In the genomic region with DNA sequence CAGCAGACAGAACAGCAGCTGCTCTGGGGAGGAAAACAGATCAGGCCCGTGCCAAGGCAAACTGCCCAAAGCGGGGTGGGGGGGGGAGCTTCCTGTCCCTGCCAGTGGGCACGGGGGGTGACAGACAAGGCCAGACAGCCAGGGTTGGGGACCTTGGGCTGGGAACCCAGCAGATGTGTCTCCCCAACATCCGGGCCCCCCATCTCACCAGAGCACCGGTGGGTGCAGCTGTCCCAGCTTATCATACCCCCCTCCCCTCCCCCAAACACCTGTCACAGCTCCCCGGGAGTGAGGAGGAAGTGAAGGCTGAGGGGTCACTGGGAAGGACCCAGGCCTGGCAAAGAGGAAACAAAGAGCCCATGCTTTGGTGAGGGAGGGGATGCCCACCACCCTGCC, we compare ENCODE assay signal across 8 cellular contexts. TPM values are rescaled to one million over a fixed set of nuclear protein-coding genes. Genes with fewer than 3 reads are reported as not detected.
DNase-seq lines count a peak whose midpoint lies in the region; ATAC-seq and TF ChIP-seq lines count a peak whose summit lies in the region.

No MANE protein-coding gene starts in this region.

- no peak overlapping the region for H2AK5ac ChIP-seq in mesendoderm (ENCODE audit: low read length)

- TF ChIP-seq POLR2A in Peyer's patch (IDR thresholded peaks at IDR 0.05) (no peak), uterus (IDR thresholded peaks at IDR 0.05) (no peak)

- peak; percentile 26 for DNase-seq in GM03348 (ENCODE audit: low spot score)
- peak; percentile 66 to 87 (median 82) for DNase-seq in Peyer's patch
- no peak for DNase-seq in mesendoderm
- DNase-seq in uterus, result peak in 1 of 2 donors; percentile 60
- DNase-seq in SK-N-DZ (ENCODE audit: low spot score), result no peak

- no peak overlapping the region for H2BK5ac ChIP-seq in mesendoderm (ENCODE audit: low read length)

- no peak overlapping the region for H2BK120ac ChIP-seq in mesendoderm (ENCODE audit: low read depth, low read length)

- ATAC-seq in GM21737 (IDR thresholded peaks at IDR 0.05; ENCODE audit: unreplicated experiment) (no peak), GM19463 (IDR thresholded peaks at IDR 0.05; ENCODE audit: unreplicated experiment) (no peak)

- H3K9me3 ChIP-seq in Peyer's patch (no peaks in the 10 kb centered on the region), uterus (no peaks in the 10 kb centered on the region)

- H3K27ac ChIP-seq in Peyer's patch, result peak overlapping the region; percentile 87 to 96 (median 90)
- H3K27ac ChIP-seq in cingulate gyrus (ENCODE audit: low read depth, low read length), result peak overlapping the region; percentile 69
- H3K27ac ChIP-seq in mesendoderm (ENCODE audit: low read depth, low read length), result no peak overlapping the region
- peak overlapping the region; percentile 79 to 80 for H3K27ac ChIP-seq in uterus

- no peak overlapping the region for H4K5ac ChIP-seq in mesendoderm (ENCODE audit: low read length)

- peaks cover 7% of the 10 kb centered on the region for H3K79me1 ChIP-seq in mesendoderm (ENCODE audit: low read length)

- no peak overlapping the region for H3K4ac ChIP-seq in mesendoderm (ENCODE audit: low read depth, low read length)

- no peaks in the 10 kb centered on the region for H3K27me3 ChIP-seq in Peyer's patch
- H3K27me3 ChIP-seq in mesendoderm (ENCODE audit: insufficient read depth, low read length, poor library complexity), result no peaks in the 10 kb centered on the region
- no peaks in the 10 kb centered on the region for H3K27me3 ChIP-seq in uterus

- H3K4me1 ChIP-seq in Peyer's patch (peaks cover 0 to 62% (median 19%) of the 10 kb centered on the region in 4 donors), mesendoderm (ENCODE audit: control insufficient read depth, low read depth, low read length) (peaks cover 14% of the 10 kb centered on the region), uterus (peaks cover 0 to 14% of the 10 kb centered on the region in 2 donors)

- H4K8ac ChIP-seq in mesendoderm (ENCODE audit: low read depth, low read length), result no peak overlapping the region

- intact Hi-C loops in uterus (cut with DNase I; ENCODE audit: low total_unique reads), result no loop called here

- peaks cover 23% of the 10 kb centered on the region for H3K79me2 ChIP-seq in mesendoderm (ENCODE audit: control insufficient read depth, insufficient read depth, low read length)

- peaks cover 0 to 7% (median 0%) of the 10 kb centered on the region in 3 donors for H3K36me3 ChIP-seq in Peyer's patch
- H3K36me3 ChIP-seq in mesendoderm (ENCODE audit: control insufficient read depth, insufficient read depth, low read length), result peaks cover 1% of the 10 kb centered on the region
- no peaks in the 10 kb centered on the region for H3K36me3 ChIP-seq in uterus

- H3K4me2 ChIP-seq in mesendoderm (ENCODE audit: low read length), result peak overlapping the region; percentile 35

- peak overlapping the region; percentile 95 for H3K9ac ChIP-seq in mesendoderm (ENCODE audit: low read length)

- H3K23ac ChIP-seq in mesendoderm (ENCODE audit: low read length), result peak overlapping the region; percentile 75

- H3K4me3 ChIP-seq in Peyer's patch (peak overlapping the region; percentile 48 to 82 (median 67)), mesendoderm (ENCODE audit: low read length) (peak overlapping the region; percentile 94), uterus (peak overlapping the region; percentile 52 to 60)

- H2BK15ac ChIP-seq in mesendoderm (replicated peaks; ENCODE audit: low read depth), result no peak overlapping the region

- no CpG with 5 or more reads among the region's 6 CpGs for WGBS in mesendoderm (ENCODE audit: extremely low coverage, insufficient coverage, low lambda C conversion rate)

- TF ChIP-seq CTCF in Peyer's patch (IDR thresholded peaks at IDR 0.05) (no peak), uterus (IDR thresholded peaks at IDR 0.05) (no peak)

- H3K56ac ChIP-seq in mesendoderm (ENCODE audit: low read length), result peak overlapping the region; percentile 98

- no peak overlapping the region for H3K18ac ChIP-seq in mesendoderm (ENCODE audit: low read length)

RNA-seq across cellular contexts. Expression of a gene that starts 1.3 kb away (rescaled TPM):
- total RNA-seq in Peyer's patch (100 to 1,000 TPM in 1 of 4 donors, 10 to 100 TPM in 3; 78.7 to 101 (median 99.0) TPM), uterus (10 to 100 TPM in 3 of 4 donors, 1 to 10 TPM in 1; 9.5 to 63.4 (median 28.3) TPM)
- 546 TPM for polyA plus RNA-seq in mesendoderm (2013, experiment 1 of 2)
- polyA plus RNA-seq in mesendoderm (2013, experiment 2 of 2), result 550 TPM
- 338 and 347 TPM in 2 replicates for polyA plus RNA-seq in SK-N-DZ (2014; cell fraction: cytosol; rRNA removed)
- polyA plus RNA-seq in SK-N-DZ (2014; cell fraction: nucleus; rRNA removed), result 276 and 390 TPM in 2 replicates

RNA-seq across cellular contexts. Expression of a gene that starts 4.5 kb away (rescaled TPM):
- total RNA-seq in Peyer's patch, result 100 to 1,000 TPM in 1 of 4 donors, 10 to 100 TPM in 3; 46.2 to 101 (median 94.0) TPM
- 47.8 TPM for polyA plus RNA-seq in mesendoderm (2013, experiment 1 of 2)
- 45.9 TPM for polyA plus RNA-seq in mesendoderm (2013, experiment 2 of 2)
- 10 to 100 TPM; 22.3 to 74.0 (median 37.7) TPM for total RNA-seq in uterus
- 24.6 and 56.9 TPM in 2 replicates for polyA plus RNA-seq in SK-N-DZ (2014; cell fraction: cytosol; rRNA removed)
- polyA plus RNA-seq in SK-N-DZ (2014; cell fraction: nucleus; rRNA removed), result 27.8 and 42.6 TPM in 2 replicates

RNA-seq across cellular contexts. Expression of a gene that starts 5.9 kb away (rescaled TPM):
- total RNA-seq in Peyer's patch (100 to 1,000 TPM; 196 to 453 (median 359) TPM), uterus (10 to 100 TPM in 3 of 4 donors, 1 to 10 TPM in 1; 10.0 to 39.5 (median 21.8) TPM)
- 39.7 TPM for polyA plus RNA-seq in mesendoderm (2013, experiment 1 of 2)
- 40.7 TPM for polyA plus RNA-seq in mesendoderm (2013, experiment 2 of 2)
- 22.7 and 25.9 TPM in 2 replicates for polyA plus RNA-seq in SK-N-DZ (2014; cell fraction: cytosol; rRNA removed)
- polyA plus RNA-seq in SK-N-DZ (2014; cell fraction: nucleus; rRNA removed), result 42.9 and 51.1 TPM in 2 replicates

RNA-seq across cellular contexts. Expression of a gene that starts 11.0 kb away (rescaled TPM):
- 10 to 100 TPM; 21.7 to 66.8 (median 42.5) TPM for total RNA-seq in Peyer's patch
- polyA plus RNA-seq in mesendoderm (2013, experiment 1 of 2), result 14.3 TPM
- polyA plus RNA-seq in mesendoderm (2013, experiment 2 of 2), result 15.5 TPM
- 100 to 1,000 TPM in 1 of 4 donors, 10 to 100 TPM in 3; 20.0 to 120 (median 26.0) TPM for total RNA-seq in uterus
- 25.6 and 51.1 TPM in 2 replicates for polyA plus RNA-seq in SK-N-DZ (2014; cell fraction: cytosol; rRNA removed)
- 46.0 and 61.0 TPM in 2 replicates for polyA plus RNA-seq in SK-N-DZ (2014; cell fraction: nucleus; rRNA removed)

RNA-seq across cellular contexts. Expression of a gene that starts 15.1 kb away (rescaled TPM):
- total RNA-seq in Peyer's patch, result 10 to 100 TPM; 42.9 to 95.0 (median 80.3) TPM
- 10.4 TPM for polyA plus RNA-seq in mesendoderm (2013, experiment 1 of 2)
- polyA plus RNA-seq in mesendoderm (2013, experiment 2 of 2), result 11.5 TPM
- total RNA-seq in uterus, result 10 to 100 TPM in 2 of 4 donors, 1 to 10 TPM in 1, not detected in 1; 7.9 to 28.6 (median 16.6) TPM
- polyA plus RNA-seq in SK-N-DZ (2014; cell fraction: cytosol; rRNA removed), result 5.3 and 6.5 TPM in 2 replicates
- polyA plus RNA-seq in SK-N-DZ (2014; cell fraction: nucleus; rRNA removed), result 18.0 and 22.5 TPM in 2 replicates

Comparison
In these comparisons a context has a peak if more than half of its experiments do, and no peak if none do; other contexts are left out.
1. DNase-seq: peak in GM03348 (single experiment) and Peyer's patch (3 of 3); none in mesendoderm (single experiment) and SK-N-DZ (single experiment).
2. RNA of a gene that starts 5.9 kb away (total RNA-seq): 196 to 453 TPM in Peyer's patch; 10.0 to 39.5 TPM in uterus; every median in the first group is over 4 times any median in the second.
3. Peak in every context shown above with its lines, with median percentiles within 50 percentile points of each other: H3K4me3 ChIP-seq.